19 cellular contexts compared by ENCODE assay signal in genomic region chr17:8091033-8091687, GRCh38. TPM values are rescaled to one million over a fixed set of nuclear protein-coding genes. Genes with fewer than 3 reads are reported as not detected.
DNase-seq lines count a peak whose midpoint lies in the region; ATAC-seq, FAIRE-seq and TF ChIP-seq lines count a peak whose summit lies in the region.
"Had no signal": no experiment of that assay in that cellular context is flagged by ENCODE, and none has a peak within 500 bp of the region (broad histone marks: within the 10 kb centered on the region; RNA-seq: fewer than 3 reads in every experiment).

No MANE protein-coding gene starts in this region.

- H4K91ac ChIP-seq in H1 (replicated peaks; ENCODE audit: insufficient read length, low read length): no peak overlapping the region

- no peak overlapping the region for H3K4me2 ChIP-seq in H1 (ENCODE audit: insufficient read depth in 1 of 2, low read depth in 2 of 2, low read length in 2 of 2)

- TF ChIP-seq EP300 in H1 (IDR thresholded peaks at IDR 0.05; ENCODE audit: borderline replicate concordance in 1 of 2, low read depth in 2 of 2, low read length in 2 of 2): no peak

- H3K9me3 ChIP-seq in H1 (ENCODE audit: insufficient read depth in 2 of 2, low read depth in 1 of 2, low read length in 1 of 2) (no peaks in the 10 kb centered on the region), lower lobe of right lung (no peaks in the 10 kb centered on the region)

- intact Hi-C loops in left ventricle myocardium superior (cut with micrococcal nuclease): no loop called here
- intact Hi-C loops in lower lobe of right lung (cut with DNase I): no loop called here

- H2AK5ac ChIP-seq in H1 (ENCODE audit: low read depth, low read length): peak overlapping the region; percentile 34; the same call in 1 of the 2 replicates

- no peaks in the 10 kb centered on the region for H3K79me2 ChIP-seq in H1 (ENCODE audit: control insufficient read depth in 1 of 2, insufficient read depth in 2 of 2, low read length in 2 of 2)

- H3K4me3 ChIP-seq in GM12865 (ENCODE audit: low read depth, low read length): no peak overlapping the region
- no peak overlapping the region for H3K4me3 ChIP-seq in H1 (ENCODE audit: extremely low read depth in 1 of 4, insufficient read depth in 2 of 4, low read depth in 3 of 4, low read length in 4 of 4)
- no peak overlapping the region for H3K4me3 ChIP-seq in lower lobe of right lung

- FAIRE-seq in H1 (lab: Jason Lieb, UNC): no peak

- no peak overlapping the region for H3K27ac ChIP-seq in H1 (ENCODE audit: low read depth, low read length)
- H3K27ac ChIP-seq in lower lobe of right lung: no peak overlapping the region
- H3K27ac ChIP-seq: brain microvascular endothelial cell had no signal

- no peak overlapping the region for H3K18ac ChIP-seq in H1 (ENCODE audit: extremely low read depth, low read length)

- H3K56ac ChIP-seq in H1 (replicated peaks; ENCODE audit: insufficient read length, low read depth, low read length): no peak overlapping the region

- peak; percentile 65 for DNase-seq in GM12865 (ENCODE audit: low read depth)
- peak; percentile 17 for DNase-seq in HPDE6-E6E7 (ENCODE audit: extremely low spot score)
- DNase-seq in H1 (ENCODE audit: low read depth in 1 of 2, low spot score in 2 of 2): no peak
- no peak for DNase-seq in HuH-7 (ENCODE audit: low spot score)
- no peak for DNase-seq in left ventricle myocardium superior
- no peak for DNase-seq in NCI-H128 (lab: John Stamatoyannopoulos, UW; ENCODE audit: unreplicated experiment)
- no peak for DNase-seq in lower lobe of right lung
- DNase-seq: brain microvascular endothelial cell; endodermal cell; islet precursor cell; NCI-H1105; stimulated activated CD4-positive, alpha-beta T cell treated with anti-CD3 and anti-CD28 coated beads, Interleukin-4, amount 100 ng/mL, for 1 hour; stimulated activated naive CD8-positive, alpha-beta T cell treated with anti-CD3 and anti-CD28 coated beads, Interleukin-15, Interleukin-2, amounts not matched to agents 100 U/mL and 50 U/mL, for 24 hours had no signal

- CTCF ChIA-PET in H1 (lab: Charles Lee; ENCODE audit: partially characterized antibody): interaction anchor here (1.4 to 13.6 kb wide), 5 partner anchors 15 to 235 kb away, joined by 3 to 501 read pairs (median 72); partner anchors contain the start of gene ALOXE3

- H3K36me3 ChIP-seq in H1 (ENCODE audit: control insufficient read depth in 2 of 4, insufficient read depth in 4 of 4, low read length in 3 of 4) (no peaks in the 10 kb centered on the region), lower lobe of right lung (no peaks in the 10 kb centered on the region)
- H3K36me3 ChIP-seq: brain microvascular endothelial cell had no signal

- no peak overlapping the region for H2BK15ac ChIP-seq in H1 (ENCODE audit: low read length)

- H3K14ac ChIP-seq in H1 (ENCODE audit: insufficient read length): no peak overlapping the region

- H3K79me1 ChIP-seq in H1 (ENCODE audit: low read depth, low read length): no peaks in the 10 kb centered on the region

- no peak overlapping the region for H4K5ac ChIP-seq in H1 (ENCODE audit: insufficient read length, low read depth, low read length)

- no peak overlapping the region for H3K4ac ChIP-seq in H1 (replicated peaks; ENCODE audit: insufficient read length, low read depth, low read length)

- TF ChIP-seq CTCF in GM12865 (IDR thresholded peaks at IDR 0.05; ENCODE audit: insufficient read depth, low read depth, low read length, missing control alignments): no peak
- TF ChIP-seq CTCF in H1 (IDR thresholded peaks at IDR 0.05; ENCODE audit: control extremely low read depth in 1 of 3, insufficient read depth in 1 of 3, low read depth in 1 of 3, low read length in 3 of 3): no peak
- TF ChIP-seq CTCF in lower lobe of right lung (IDR thresholded peaks at IDR 0.05): no peak

- no peak overlapping the region for H2BK20ac ChIP-seq in H1 (ENCODE audit: low read length)

- H2BK5ac ChIP-seq in H1 (ENCODE audit: low read depth, low read length): no peak overlapping the region

- 86% methylated on average over 7 of the region's 9 CpGs; no CpG with 5 or more reads in 1 of the 2 experiments for WGBS in H1 (ENCODE audit: extremely low coverage in 1 of 2, insufficient coverage in 1 of 2, insufficient read length in 1 of 2, insufficient replicate concordance in 2 of 2, low coverage in 1 of 2, low lambda C conversion rate in 2 of 2, missing lambda C conversion rate in 1 of 2), 2 experiments

- no peak overlapping the region for H3K9ac ChIP-seq in H1 (replicated peaks in 1 of 4; ENCODE audit: extremely low read depth in 1 of 4, low read depth in 3 of 4, low read length in 3 of 4)

- no peak overlapping the region for H2AFZ ChIP-seq in H1 (ENCODE audit: low read length)

- no peaks in the 10 kb centered on the region; the same call in 1 of the 2 replicates for H3K23me2 ChIP-seq in H1 (ENCODE audit: low read depth, low read length)

- H2BK120ac ChIP-seq in H1 (replicated peaks; ENCODE audit: low read depth, low read length): no peak overlapping the region

- H4K20me1 ChIP-seq in H1 (replicated peaks in 1 of 2; ENCODE audit: control insufficient read depth in 1 of 2, insufficient read depth in 2 of 2, low read length in 2 of 2): no peaks in the 10 kb centered on the region

- TF ChIP-seq RAD21 in H1 (IDR thresholded peaks at IDR 0.05 in 1 of 2, conservative IDR thresholded peaks at IDR 0.05 in 1 of 2; ENCODE audit: low read depth in 2 of 2, low read length in 2 of 2): no peak

- H2BK12ac ChIP-seq in H1 (ENCODE audit: low read depth, low read length): peak overlapping the region; percentile 80; the same call in 1 of the 2 replicates

- POLR2A ChIA-PET in H1 (lab: Charles Lee; ENCODE audit: partially characterized antibody): interaction anchor here (1.0 to 1.3 kb wide), 4 partner anchors 19 to 159 kb away, joined by 3 to 4 read pairs (median 4); partner anchors contain the start of gene PFAS

- peaks cover 0 to 7% (median under 1%) of the 10 kb centered on the region in 4 experiments; a peak in 5 of 7 replicates for H3K4me1 ChIP-seq in H1 (replicated peaks in 1 of 4; ENCODE audit: control insufficient read depth in 3 of 4, insufficient read depth in 4 of 4, low read length in 3 of 4)
- H3K4me1 ChIP-seq in lower lobe of right lung: no peaks in the 10 kb centered on the region

- no peak overlapping the region; the same call in 1 of the 2 replicates for H4K8ac ChIP-seq in H1 (ENCODE audit: extremely low read depth, insufficient read depth, low read length)

- H3K27me3 ChIP-seq in H1 (replicated peaks in 1 of 4; ENCODE audit: control insufficient read depth in 3 of 4, extremely low read depth in 1 of 4, insufficient read depth in 3 of 4, low read length in 3 of 4): peaks cover 0 to 10% (median 4%) of the 10 kb centered on the region in 4 experiments; a peak in 4 of 7 replicates
- H3K27me3 ChIP-seq in lower lobe of right lung (ENCODE audit: low read depth): peaks cover 32% of the 10 kb centered on the region

- TF ChIP-seq POLR2A in H1 (IDR thresholded peaks at IDR 0.05; ENCODE audit: control extremely low read depth in 1 of 2, low read depth in 2 of 2, low read length in 2 of 2): no peak

- ATAC-seq in GM21529 (IDR thresholded peaks at IDR 0.05; ENCODE audit: unreplicated experiment): peak; percentile 70
- no peak for ATAC-seq in left ventricle myocardium superior
- ATAC-seq in lower lobe of right lung: no peak
- ATAC-seq: stimulated activated naive CD8-positive, alpha-beta T cell treated with anti-CD3 and anti-CD28 coated beads, Interleukin-15, Interleukin-2, amounts not matched to agents 100 U/mL and 50 U/mL, for 24 hours had no signal

- no peak overlapping the region for H3K23ac ChIP-seq in H1 (ENCODE audit: insufficient read length)

RNA-seq across cellular contexts. Expression of gene ALOX12B, which starts 3.6 kb away (rescaled TPM):
- total RNA-seq in H1 (2021; fragmentation: NEBNext Ultra II Directional; extraction: Animal tissue kit (Norgen Biotek cat#: 25700)): not detected in 2 replicates
- 0.82 and 0.86 TPM in 2 replicates for polyA plus RNA-seq in H1 (2011; rRNA removed)
- polyA plus RNA-seq in H1 (2011; cell fraction: cytosol; rRNA removed): 0.45 TPM
- polyA plus RNA-seq in H1 (2011; cell fraction: nucleus; rRNA removed): 0.88 TPM
- 0.48 to 1.3 TPM (median 0.92 TPM) in 4 replicates for polyA plus RNA-seq in H1 (2012, experiment 1 of 2)
- 0.96 TPM for polyA plus RNA-seq in H1 (2012, experiment 2 of 2)
- polyA plus RNA-seq in H1 (2013, experiment 1 of 2): 0.12 TPM
- polyA plus RNA-seq in H1 (2013, experiment 2 of 2): 0.26 TPM
- polyA minus RNA-seq in H1 (2011; rRNA and poly(A)+ RNA removed): 0.41 and 0.82 TPM in 2 replicates
- not detected for polyA minus RNA-seq in H1 (2011; cell fraction: cytosol; rRNA and poly(A)+ RNA removed)
- not detected for polyA minus RNA-seq in H1 (2011; cell fraction: nucleus; rRNA and poly(A)+ RNA removed)
- total RNA-seq in left ventricle myocardium superior (not detected), lower lobe of right lung (not detected)
- total RNA-seq: glomerular endothelial cell, pulmonary artery endothelial cell, RPMI7951 had no signal

RNA-seq across cellular contexts. Expression of gene ALOXE3, which starts 27.2 kb away (rescaled TPM):
- total RNA-seq in H1 (2021; fragmentation: NEBNext Ultra II Directional; extraction: Animal tissue kit (Norgen Biotek cat#: 25700)): not detected in 2 replicates
- polyA plus RNA-seq in H1 (2011; rRNA removed): 0.26 and 0.55 TPM in 2 replicates
- 0.17 TPM for polyA plus RNA-seq in H1 (2011; cell fraction: cytosol; rRNA removed)
- 0.40 TPM for polyA plus RNA-seq in H1 (2011; cell fraction: nucleus; rRNA removed)
- polyA plus RNA-seq in H1 (2012, experiment 1 of 2): 0.17 to 0.50 TPM (median 0.31 TPM) in 4 replicates
- 0.16 TPM for polyA plus RNA-seq in H1 (2012, experiment 2 of 2)
- polyA plus RNA-seq in H1 (2013, experiment 1 of 2): 0.34 TPM
- polyA plus RNA-seq in H1 (2013, experiment 2 of 2): 0.07 TPM
- 0.09 and 0.27 TPM in 2 replicates for polyA minus RNA-seq in H1 (2011; rRNA and poly(A)+ RNA removed)
- not detected for polyA minus RNA-seq in H1 (2011; cell fraction: cytosol; rRNA and poly(A)+ RNA removed)
- not detected for polyA minus RNA-seq in H1 (2011; cell fraction: nucleus; rRNA and poly(A)+ RNA removed)
- total RNA-seq in left ventricle myocardium superior (not detected), lower lobe of right lung (not detected)
- total RNA-seq: glomerular endothelial cell, NCI-H460, pulmonary artery endothelial cell had no signal

RNA-seq across cellular contexts. Expression of gene HES7, which starts 32.7 kb away (rescaled TPM):
- total RNA-seq in H1 (2021; fragmentation: NEBNext Ultra II Directional; extraction: Animal tissue kit (Norgen Biotek cat#: 25700)): 0.32 and 0.69 TPM in 2 replicates
- 0.20 and 0.55 TPM in 2 replicates for polyA plus RNA-seq in H1 (2011; rRNA removed)
- polyA plus RNA-seq in H1 (2011; cell fraction: cytosol; rRNA removed): 0.30 TPM
- polyA plus RNA-seq in H1 (2011; cell fraction: nucleus; rRNA removed): 1.2 TPM
- 0.23 to 0.66 TPM (median 0.48 TPM) in 4 replicates for polyA plus RNA-seq in H1 (2012, experiment 1 of 2)
- polyA plus RNA-seq in H1 (2012, experiment 2 of 2): 0.22 TPM
- polyA plus RNA-seq in H1 (2013, experiment 1 of 2): 0.41 TPM
- polyA plus RNA-seq in H1 (2013, experiment 2 of 2): 0.15 TPM
- 0.09 TPM in 1 of 2 replicates, not detected in the other for polyA minus RNA-seq in H1 (2011; rRNA and poly(A)+ RNA removed)
- polyA minus RNA-seq in H1 (2011; cell fraction: cytosol; rRNA and poly(A)+ RNA removed): not detected
- not detected for polyA minus RNA-seq in H1 (2011; cell fraction: nucleus; rRNA and poly(A)+ RNA removed)
- not detected for total RNA-seq in left ventricle myocardium superior
- 0.21 TPM for total RNA-seq in lower lobe of right lung
- total RNA-seq: glomerular endothelial cell had no signal

RNA-seq across cellular contexts. Expression of gene ALOX15B, which starts 52.3 kb away (rescaled TPM):
- total RNA-seq in H1 (2021; fragmentation: NEBNext Ultra II Directional; extraction: Animal tissue kit (Norgen Biotek cat#: 25700)): 0.46 and 0.63 TPM in 2 replicates
- 0.91 and 1.4 TPM in 2 replicates for polyA plus RNA-seq in H1 (2011; rRNA removed)
- 0.76 TPM for polyA plus RNA-seq in H1 (2011; cell fraction: cytosol; rRNA removed)
- polyA plus RNA-seq in H1 (2011; cell fraction: nucleus; rRNA removed): 1.3 TPM
- 0.42 to 0.79 TPM (median 0.60 TPM) in 4 replicates for polyA plus RNA-seq in H1 (2012, experiment 1 of 2)
- polyA plus RNA-seq in H1 (2012, experiment 2 of 2): 0.26 TPM
- 0.73 TPM for polyA plus RNA-seq in H1 (2013, experiment 1 of 2)
- 0.70 TPM for polyA plus RNA-seq in H1 (2013, experiment 2 of 2)
- polyA minus RNA-seq in H1 (2011; rRNA and poly(A)+ RNA removed): 0.51 and 0.63 TPM in 2 replicates
- polyA minus RNA-seq in H1 (2011; cell fraction: cytosol; rRNA and poly(A)+ RNA removed): not detected
- 0.70 TPM for polyA minus RNA-seq in H1 (2011; cell fraction: nucleus; rRNA and poly(A)+ RNA removed)
- total RNA-seq in left ventricle myocardium superior (not detected), lower lobe of right lung (53.5 TPM)
- total RNA-seq: endodermal cell, glomerular endothelial cell, HT1080, NCI-H460, pulmonary artery endothelial cell, RPMI7951 had no signal

Comparison
In these comparisons a context has a peak if more than half of its experiments do, and no peak if none do; other contexts are left out.
1. DNase-seq: peak in GM12865 (single experiment) and HPDE6-E6E7 (single experiment); none in H1 (0 of 2), HuH-7 (single experiment), left ventricle myocardium superior (single experiment), NCI-H128 (single experiment) and lower lobe of right lung (single experiment).